ENCODE assay signal across 8 cellular contexts in genomic region chr13:27953671-27954405, GRCh38. TPM values are rescaled to one million over a fixed set of nuclear protein-coding genes. Genes with fewer than 3 reads are reported as not detected.
DNase-seq lines count a peak whose midpoint lies in the region; ATAC-seq and TF ChIP-seq lines count a peak whose summit lies in the region.

No MANE protein-coding gene starts in this region.

- in situ Hi-C loops in G401 (cut with HindIII; ENCODE audit: low sequenced_read_pairs) (no loop called here), astrocyte of the spinal cord (cut with HindIII; ENCODE audit: low sequenced_read_pairs) (no loop called here)

- H3K4me2 ChIP-seq in skeletal muscle satellite cell (ENCODE audit: low read length): peak overlapping the region; percentile 89

- peak overlapping the region; percentile 50 for H3K9ac ChIP-seq in skeletal muscle satellite cell (ENCODE audit: low read depth, low read length)

- ATAC-seq in GM21737 (IDR thresholded peaks at IDR 0.05; ENCODE audit: unreplicated experiment) (peak; percentile 77), HG03469 (IDR thresholded peaks at IDR 0.05; ENCODE audit: unreplicated experiment) (no peak)

- H3K4me3 ChIP-seq in LNCaP clone FGC (ENCODE audit: low read depth, low read length) (no peak overlapping the region), astrocyte of the spinal cord (ENCODE audit: low read depth, low read length) (peak overlapping the region; percentile 19), iPS-18c (ENCODE audit: insufficient read depth, low read depth, low read length) (peak overlapping the region; percentile 46; the same call in 1 of the 2 replicates), skeletal muscle satellite cell (ENCODE audit: low read length) (peak overlapping the region; percentile 68)

- H3K4me1 ChIP-seq in skeletal muscle satellite cell (ENCODE audit: control insufficient read depth, insufficient read depth, low read length): no peaks in the 10 kb centered on the region

- H3K9me3 ChIP-seq in iPS-18c (ENCODE audit: control insufficient read depth, insufficient read depth, low read length): no peaks in the 10 kb centered on the region
- no peaks in the 10 kb centered on the region for H3K9me3 ChIP-seq in skeletal muscle satellite cell (replicated peaks; ENCODE audit: low read length)

- no peaks in the 10 kb centered on the region for H3K36me3 ChIP-seq in skeletal muscle satellite cell (ENCODE audit: insufficient read depth, low read length)

- TF ChIP-seq CTCF in LNCaP clone FGC (IDR thresholded peaks at IDR 0.05; ENCODE audit: control insufficient read depth, extremely low read depth, insufficient read depth) (peak; percentile 80), astrocyte of the spinal cord (IDR thresholded peaks at IDR 0.05; ENCODE audit: low read depth, low read length) (peak; percentile 73)

- peaks cover 48% of the 10 kb centered on the region for H3K27me3 ChIP-seq in skeletal muscle satellite cell (ENCODE audit: control insufficient read depth, insufficient read depth, low read length)

- DNase-seq in G401 (ENCODE audit: low spot score): peak; percentile 39
- DNase-seq in LNCaP clone FGC (ENCODE audit: low read depth): peak; percentile 14
- peak; percentile 12 to 61 for DNase-seq in SW 1271 (lab: John Stamatoyannopoulos, UW)
- DNase-seq in astrocyte of the spinal cord (ENCODE audit: low read depth, low spot score): peak; percentile 49

RNA-seq across cellular contexts. Expression of gene CDX2, which starts 15.3 kb away (rescaled TPM):
- total RNA-seq in G401 (2014; rRNA removed; shearing (Covaris generic)): 0.37 and 0.41 TPM in 2 replicates
- not detected in 2 replicates for total RNA-seq in skeletal muscle satellite cell (2012; rRNA removed)

RNA-seq across cellular contexts. Expression of gene PDX1, which starts 34.0 kb away (rescaled TPM):
- not detected in 2 replicates for total RNA-seq in G401 (2014; rRNA removed; shearing (Covaris generic))
- not detected in 2 replicates for total RNA-seq in skeletal muscle satellite cell (2012; rRNA removed)

RNA-seq across cellular contexts. Expression of gene URAD, which starts 34.7 kb away (rescaled TPM):
- total RNA-seq in G401 (2014; rRNA removed; shearing (Covaris generic)): not detected in 2 replicates
- total RNA-seq in skeletal muscle satellite cell (2012; rRNA removed): not detected in 2 replicates
